15 cellular contexts compared by ENCODE assay signal in genomic region chr2:191064590-191064989, GRCh38. TPM values are rescaled to one million over a fixed set of nuclear protein-coding genes. Genes with fewer than 3 reads are reported as not detected.
DNase-seq lines count a peak whose midpoint lies in the region; ATAC-seq and TF ChIP-seq lines count a peak whose summit lies in the region.
"Had no signal": no experiment of that assay in that cellular context is flagged by ENCODE, and none has a peak within 500 bp of the region (broad histone marks: within the 10 kb centered on the region; RNA-seq: fewer than 3 reads in every experiment).

No MANE protein-coding gene starts in this region.

- no peaks in the 10 kb centered on the region for H3K9me3 Mint-ChIP-seq in dendritic cell treated with granulocyte-macrophage colony-stimulating factor and Interleukin-4, amounts not matched to agents 40 ng/mL and 50 ng/mL, for 4 days
- H3K9me3 Mint-ChIP-seq: WTC11 had no signal

- WGBS in thyroid gland, 2 donors, result 82 to 85% methylated on average over 9 of the region's 9 CpGs

- H3K27me3 ChIP-seq in upper lobe of right lung, result no peaks in the 10 kb centered on the region
- no peaks in the 10 kb centered on the region for H3K27me3 ChIP-seq in thyroid gland
- H3K27me3 ChIP-seq: colonic mucosa, upper lobe of left lung had no signal

- no peaks in the 10 kb centered on the region for H3K36me3 ChIP-seq in upper lobe of right lung
- no peaks in the 10 kb centered on the region for H3K36me3 ChIP-seq in thyroid gland
- H3K36me3 ChIP-seq: colonic mucosa, lower lobe of right lung, upper lobe of left lung had no signal

- peak; percentile 30 for DNase-seq in activated naive CD4-positive, alpha-beta T cell treated with Interleukin-2 at 50 U/mL for 16 hours
- DNase-seq in activated naive CD4-positive, alpha-beta T cell (lab: John Stamatoyannopoulos, UW), result no peak
- peak; percentile 72 for DNase-seq in activated CD8-positive, alpha-beta memory T cell treated with anti-CD3 and anti-CD28 coated beads, Interleukin-2, amount 50 U/mL, for 48 hours
- DNase-seq in upper lobe of right lung (no peak), thyroid gland (no peak), SW 1271 (lab: John Stamatoyannopoulos, UW) (no peak)
- DNase-seq: amygdala, colonic mucosa, lower lobe of right lung, NCI-H2081, nucleus accumbens, upper lobe of left lung had no signal

- TF ChIP-seq POLR2A in thyroid gland (IDR thresholded peaks at IDR 0.05), result no peak

- ATAC-seq in upper lobe of right lung (no peak), GM21723 (IDR thresholded peaks at IDR 0.05; ENCODE audit: unreplicated experiment) (no peak)
- ATAC-seq: lower lobe of right lung, WTC11 had no signal

- H3K4me3 Mint-ChIP-seq in dendritic cell treated with granulocyte-macrophage colony-stimulating factor and Interleukin-4, amounts not matched to agents 40 ng/mL and 50 ng/mL, for 4 days, result peak overlapping the region; percentile 17
- H3K4me3 Mint-ChIP-seq: WTC11 had no signal

- H3K9me3 ChIP-seq in upper lobe of right lung (no peaks in the 10 kb centered on the region), thyroid gland (no peaks in the 10 kb centered on the region)
- H3K9me3 ChIP-seq: colonic mucosa, lower lobe of right lung, upper lobe of left lung had no signal

- peak overlapping the region; percentile 20 for H3K4me3 ChIP-seq in upper lobe of right lung
- H3K4me3 ChIP-seq in thyroid gland (replicated peaks in 1 of 3), result no peak overlapping the region
- H3K4me3 ChIP-seq: colonic mucosa, lower lobe of right lung, upper lobe of left lung had no signal

- peaks cover 13% of the 10 kb centered on the region for H3K4me1 ChIP-seq in upper lobe of right lung
- no peaks in the 10 kb centered on the region for H3K4me1 ChIP-seq in thyroid gland
- H3K4me1 ChIP-seq: colonic mucosa, lower lobe of right lung had no signal

- intact Hi-C loops in dendritic cell treated with granulocyte-macrophage colony-stimulating factor and Interleukin-4, amounts not matched to agents 40 ng/mL and 50 ng/mL, for 4 days (cut with micrococcal nuclease), result no loop called here
- intact Hi-C loops in upper lobe of right lung (cut with DNase I) (no loop called here), thyroid gland (cut with DNase I) (loop anchor here (10.0 kb wide), 1 partner anchor 450 kb away; no protein-coding TSS in a partner anchor)

- H3K27ac Mint-ChIP-seq in dendritic cell treated with granulocyte-macrophage colony-stimulating factor and Interleukin-4, amounts not matched to agents 40 ng/mL and 50 ng/mL, for 4 days, result no peak overlapping the region
- H3K27ac Mint-ChIP-seq: WTC11 had no signal

- no peak overlapping the region for H3K27ac ChIP-seq in upper lobe of right lung
- no peak overlapping the region for H3K27ac ChIP-seq in thyroid gland
- H3K27ac ChIP-seq: colonic mucosa, lower lobe of right lung, upper lobe of left lung had no signal

- no peaks in the 10 kb centered on the region for H3K36me3 Mint-ChIP-seq in dendritic cell treated with granulocyte-macrophage colony-stimulating factor and Interleukin-4, amounts not matched to agents 40 ng/mL and 50 ng/mL, for 4 days (ENCODE audit: low read depth)
- H3K36me3 Mint-ChIP-seq: WTC11 had no signal

- H3K4me1 Mint-ChIP-seq in dendritic cell treated with granulocyte-macrophage colony-stimulating factor and Interleukin-4, amounts not matched to agents 40 ng/mL and 50 ng/mL, for 4 days (ENCODE audit: low read depth), result peaks cover 13% of the 10 kb centered on the region

- H3K27me3 Mint-ChIP-seq in dendritic cell treated with granulocyte-macrophage colony-stimulating factor and Interleukin-4, amounts not matched to agents 40 ng/mL and 50 ng/mL, for 4 days, result no peaks in the 10 kb centered on the region

- TF ChIP-seq CTCF in upper lobe of right lung (IDR thresholded peaks at IDR 0.05), result no peak
- no peak for TF ChIP-seq CTCF in thyroid gland (IDR thresholded peaks at IDR 0.05)

RNA-seq across cellular contexts. Expression of gene STAT1, which starts 50.6 kb away (rescaled TPM):
- total RNA-seq in upper lobe of right lung (98.6 TPM), thyroid gland (10 to 100 TPM; 38.0 to 87.7 (median 61.3) TPM)

Comparison
In these comparisons a context has a peak if more than half of its experiments do, and no peak if none do; other contexts are left out.
1. DNase-seq: peak in activated naive CD4-positive, alpha-beta T cell treated with Interleukin-2 at 50 U/mL for 16 hours (single experiment) and activated CD8-positive, alpha-beta memory T cell treated with anti-CD3 and anti-CD28 coated beads, Interleukin-2, amount 50 U/mL, for 48 hours (single experiment); none in activated naive CD4-positive, alpha-beta T cell (0 of 4), upper lobe of right lung (single experiment), thyroid gland (0 of 2) and SW 1271 (0 of 2).